ENCODE assay signal across 13 cellular contexts in genomic region chr11:12185914-12186313, GRCh38.
DNase-seq lines count a peak whose midpoint lies in the region; ATAC-seq, FAIRE-seq and TF ChIP-seq lines count a peak whose summit lies in the region.
"Had no signal": no experiment of that assay in that cellular context is flagged by ENCODE, and none has a peak within 500 bp of the region (broad histone marks: within the 10 kb centered on the region; RNA-seq: fewer than 3 reads in every experiment).

No MANE protein-coding gene starts in this region.

- peak; percentile 45 for DNase-seq in NCI-H2171 treated with DMSO at 0.1 percent for 48 hours (lab: John Stamatoyannopoulos, UW)
- no peak for DNase-seq in NCI-H2171 (lab: John Stamatoyannopoulos, UW)
- DNase-seq in SK-N-SH: peak; percentile 31
- peak; percentile 76 for DNase-seq in left cardiac atrium
- no peak for DNase-seq in thoracic aorta (ENCODE audit: low spot score)
- DNase-seq in CD1c-positive myeloid dendritic cell (ENCODE audit: extremely low spot score): no peak
- no peak for DNase-seq in frontal cortex (ENCODE audit: low spot score in 2 of 2)
- DNase-seq in dorsolateral prefrontal cortex: no peak
- DNase-seq: activated T-cell treated with anti-CD3 and anti-CD28 coated beads, Interleukin-2, amount 50 U/mL, for 72 hours; erythroblast; naive B cell had no signal

- peaks cover 36% of the 10 kb centered on the region for H3F3A ChIP-seq in SK-N-SH (replicated peaks; ENCODE audit: insufficient read depth)

- H3K36me3 ChIP-seq in SK-N-SH (replicated peaks in 1 of 2; ENCODE audit: control insufficient read depth in 1 of 2, insufficient read depth in 2 of 2, low read length in 1 of 2) (peaks cover 0 to 41% of the 10 kb centered on the region in 2 experiments), thoracic aorta (peaks cover 12% of the 10 kb centered on the region)

- no peak overlapping the region for H3K4me3 ChIP-seq in SK-N-SH (ENCODE audit: low read depth in 2 of 2, low read length in 1 of 2)
- no peak overlapping the region for H3K4me3 ChIP-seq in thoracic aorta
- H3K4me3 ChIP-seq in dorsolateral prefrontal cortex: no peak overlapping the region
- H3K4me3 ChIP-seq: A549, GM12878 had no signal

- H3K27ac ChIP-seq in SK-N-SH (ENCODE audit: low read depth in 2 of 2, low read length in 1 of 2) (peak overlapping the region in 1 of 2 experiments; percentile 65; a peak in 3 of 4 replicates), thoracic aorta (peak overlapping the region; percentile 68 to 70), dorsolateral prefrontal cortex (peak overlapping the region in 10 of 59 donors; percentile 8 to 59 (median 28))

- WGBS in SK-N-SH (ENCODE audit: low lambda C conversion rate): 78% methylated on average over 4 of the region's 4 CpGs

- peaks cover 84% of the 10 kb centered on the region for H3K79me2 ChIP-seq in SK-N-SH (ENCODE audit: insufficient read depth)

- H3K9me3 ChIP-seq in SK-N-SH (no peaks in the 10 kb centered on the region), thoracic aorta (no peaks in the 10 kb centered on the region)
- H3K9me3 ChIP-seq: A549 had no signal

- H3K9ac ChIP-seq in SK-N-SH: peak overlapping the region; percentile 35; the same call in 1 of the 2 replicates

- intact Hi-C loops in left cardiac atrium (cut with DNase I): no loop called here
- intact Hi-C loops in dorsolateral prefrontal cortex (cut with DNase I): no loop called here

- no peaks in the 10 kb centered on the region for H3K9me2 ChIP-seq in SK-N-SH

- TF ChIP-seq CTCF in SK-N-SH (IDR thresholded peaks at IDR 0.05): no peak
- no peak for TF ChIP-seq CTCF in thoracic aorta (IDR thresholded peaks at IDR 0.05)
- no peak for TF ChIP-seq CTCF in dorsolateral prefrontal cortex (IDR thresholded peaks at IDR 0.05 in 54 of 56, conservative IDR thresholded peaks at IDR 0.05 in 2 of 56; ENCODE audit: low read depth in 1 of 56, partially characterized antibody in 56 of 56)

- ATAC-seq in left cardiac atrium (peak; percentile 38 to 44), thoracic aorta (ENCODE audit: insufficient number of reproducible peaks, low FRiP score, low read depth) (peak; percentile 44)
- ATAC-seq: A549; activated T-cell treated with anti-CD3 and anti-CD28 coated beads, Interleukin-2, amount 50 U/mL, for 72 hours; GM12878 had no signal

- no peak for TF ChIP-seq EP300 in SK-N-SH (IDR thresholded peaks at IDR 0.05; ENCODE audit: borderline replicate concordance in 1 of 2, low read depth in 1 of 2, low read length in 1 of 2)

- H2AFZ ChIP-seq in SK-N-SH (ENCODE audit: low read depth): no peak overlapping the region

- POLR2A ChIA-PET in SK-N-SH (lab: Yijun Ruan, JAX): no interaction called here

- H3K27me3 ChIP-seq in SK-N-SH (ENCODE audit: insufficient read depth) (no peaks in the 10 kb centered on the region), thoracic aorta (replicated peaks; ENCODE audit: insufficient read depth) (no peaks in the 10 kb centered on the region), dorsolateral prefrontal cortex (no peaks in the 10 kb centered on the region)

- no peak for TF ChIP-seq RAD21 in SK-N-SH (IDR thresholded peaks at IDR 0.05; ENCODE audit: low read length)

- H4K20me1 ChIP-seq in SK-N-SH (ENCODE audit: insufficient read depth): no peaks in the 10 kb centered on the region

- H3K4me2 ChIP-seq in SK-N-SH: no peak overlapping the region
- H3K4me2 ChIP-seq: A549 had no signal

- H3K4me1 ChIP-seq in SK-N-SH (ENCODE audit: control insufficient read depth in 1 of 2, insufficient read depth in 2 of 2, low read depth in 1 of 2, low read length in 1 of 2): peaks cover 12 to 43% of the 10 kb centered on the region in 2 experiments
- peaks cover 48 to 97% of the 10 kb centered on the region in 2 donors for H3K4me1 ChIP-seq in thoracic aorta (ENCODE audit: control insufficient read depth in 1 of 2, low read depth in 2 of 2)

- no peak for FAIRE-seq in frontal cortex (lab: Jason Lieb, UNC)
- FAIRE-seq: A549, GM12878 had no signal

- CTCF ChIA-PET in SK-N-SH (lab: Yijun Ruan, JAX): interaction anchor here (2.3 kb wide), 1 partner anchor 14 kb away, joined by 6 read pairs; no protein-coding TSS in a partner anchor

TF ChIP-seq in SK-N-SH, 30 proteins besides CTCF, POLR2A, EP300 and RAD21:
- TF ChIP-seq FOXM1 (IDR thresholded peaks at IDR 0.05; ENCODE audit: low read depth) (no peak), TCF12 (IDR thresholded peaks at IDR 0.05) (0 out of 2 replicates have a peak, but pooled peaks have one; percentile 13)

Comparison
In these comparisons a context has a peak if more than half of its experiments do, and no peak if none do; other contexts are left out.
1. DNase-seq: peak in NCI-H2171 treated with DMSO at 0.1 percent for 48 hours (single experiment), SK-N-SH (single experiment) and left cardiac atrium (single experiment); none in NCI-H2171 (single experiment), thoracic aorta (single experiment), CD1c-positive myeloid dendritic cell (single experiment), frontal cortex (0 of 2) and dorsolateral prefrontal cortex (0 of 10).